In the genomic region with DNA sequence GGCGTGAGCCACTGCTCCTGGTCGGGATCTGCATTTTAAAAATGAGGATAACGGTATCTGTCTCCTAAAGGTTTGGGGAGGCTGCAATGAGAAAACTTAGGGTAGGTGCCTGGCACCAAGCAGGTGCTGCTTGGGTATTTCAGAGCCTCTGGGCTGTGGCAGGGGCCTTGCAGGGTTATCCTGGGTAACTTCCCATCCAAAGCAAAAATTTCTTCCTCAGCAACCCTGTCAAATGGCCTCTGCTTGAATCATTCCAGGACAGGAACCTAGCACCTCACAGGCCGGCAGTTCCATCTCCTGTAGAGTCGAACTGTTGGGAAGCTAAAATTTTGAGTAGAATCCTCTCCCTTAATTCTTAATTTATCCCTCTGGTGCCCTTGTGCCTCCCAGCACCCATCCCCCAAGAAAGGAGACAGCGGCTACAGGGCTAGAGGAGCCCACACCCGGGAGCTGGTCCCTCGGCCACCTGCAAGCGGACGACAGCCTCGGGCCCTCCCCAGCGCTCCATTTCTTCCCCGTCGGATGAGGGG, we compare ENCODE assay signal across 9 cellular contexts. TPM values are rescaled to one million over a fixed set of nuclear protein-coding genes. Genes with fewer than 3 reads are reported as not detected.
DNase-seq lines count a peak whose midpoint lies in the region; TF ChIP-seq lines count a peak whose summit lies in the region.
"Had no signal": no experiment of that assay in that cellular context is flagged by ENCODE, and none has a peak within 500 bp of the region (broad histone marks: within the 10 kb centered on the region; RNA-seq: fewer than 3 reads in every experiment).

No MANE protein-coding gene starts in this region.

- H3K4me1 ChIP-seq in BLaER1 (0 out of 2 replicates have a peak, but pooled peaks cover 12% of the 10 kb centered on the region), HUES48 (ENCODE audit: control insufficient read depth, insufficient read depth, low read length) (peaks cover 7% of the 10 kb centered on the region; the same call in 1 of the 2 replicates), duodenal mucosa (ENCODE audit: control insufficient read depth in 1 of 2, insufficient read depth in 2 of 2, low read length in 2 of 2) (peaks cover 5 to 14% of the 10 kb centered on the region in 2 donors), neuronal stem cell (ENCODE audit: control insufficient read depth in 2 of 2, insufficient read depth in 1 of 2, low read depth in 1 of 2, low read length in 2 of 2) (peaks cover 5 to 6% of the 10 kb centered on the region in 2 donors), SJCRH30 (no peaks in the 10 kb centered on the region)

- H3K79me1 ChIP-seq in neuronal stem cell (ENCODE audit: low read depth, low read length), result no peaks in the 10 kb centered on the region

- H3K9me3 ChIP-seq in BLaER1 (no peaks in the 10 kb centered on the region), HUES48 (ENCODE audit: control insufficient read depth, insufficient read depth, low read length) (no peaks in the 10 kb centered on the region), duodenal mucosa (ENCODE audit: control insufficient read depth in 1 of 2, low read length in 2 of 2) (no peaks in the 10 kb centered on the region), neuronal stem cell (replicated peaks in 1 of 2; ENCODE audit: control insufficient read depth in 2 of 2, insufficient read depth in 1 of 2, low read depth in 1 of 2, low read length in 2 of 2) (peaks cover 0 to 4% of the 10 kb centered on the region in 2 donors), SJCRH30 (replicated peaks) (no peaks in the 10 kb centered on the region)

- H3K27ac ChIP-seq in BLaER1 (no peak overlapping the region), HUES48 (ENCODE audit: low read depth, low read length) (no peak overlapping the region), duodenal mucosa (ENCODE audit: low read depth, low read length) (no peak overlapping the region), neuronal stem cell (replicated peaks; ENCODE audit: low read length) (no peak overlapping the region), SJCRH30 (no peak overlapping the region)

- peaks cover 15% of the 10 kb centered on the region for H3K27me3 Mint-ChIP-seq in endothelial cell (ENCODE audit: unreplicated experiment)

- POLR2A ChIA-PET in GM10248 (lab: Yijun Ruan, JAX), result no interaction called here

- H3K4ac ChIP-seq in neuronal stem cell (ENCODE audit: low read length), result no peak overlapping the region

- peak overlapping the region; percentile 43 for H2BK15ac ChIP-seq in neuronal stem cell (ENCODE audit: low read length)

- H3K14ac ChIP-seq in neuronal stem cell (ENCODE audit: low read length), result no peak overlapping the region

- peak overlapping the region; percentile 26 for H2BK12ac ChIP-seq in neuronal stem cell (ENCODE audit: low read length)

- no CpG with 5 or more reads among the region's 14 CpGs for WGBS in neuronal stem cell (ENCODE audit: extremely low coverage in 2 of 2, insufficient read length in 2 of 2, insufficient replicate concordance in 1 of 2), 2 donors

- H3K9me3 Mint-ChIP-seq in endothelial cell (ENCODE audit: unreplicated experiment), result no peaks in the 10 kb centered on the region

- H3K4me3 Mint-ChIP-seq in endothelial cell (ENCODE audit: unreplicated experiment), result no peak overlapping the region

- H3K23ac ChIP-seq in neuronal stem cell (ENCODE audit: low read depth, low read length, poor library complexity), result peak overlapping the region; percentile 12

- no peak overlapping the region for H2BK5ac ChIP-seq in neuronal stem cell (ENCODE audit: low read length)

- peaks cover 8% of the 10 kb centered on the region for H3K4me1 Mint-ChIP-seq in endothelial cell (ENCODE audit: unreplicated experiment)

- H2BK120ac ChIP-seq in neuronal stem cell (ENCODE audit: low read depth, low read length), result no peak overlapping the region

- H4K20me1 ChIP-seq in BLaER1, result no peaks in the 10 kb centered on the region

- TF ChIP-seq CTCF in endothelial cell (IDR thresholded peaks at IDR 0.05; ENCODE audit: unreplicated experiment) (no peak), GM10248 (IDR thresholded peaks at IDR 0.05; ENCODE audit: control extremely low read depth, extremely low read depth, low read depth, missing control alignments) (no peak)

- H3K9ac ChIP-seq in BLaER1 (no peak overlapping the region), HUES48 (ENCODE audit: low read depth, low read length) (0 out of 2 replicates have a peak overlapping the region, but pooled peaks have one; percentile 18), duodenal mucosa (ENCODE audit: low read depth in 1 of 2, low read length in 2 of 2) (no peak overlapping the region), neuronal stem cell (ENCODE audit: low read depth, low read length, poor library complexity) (no peak overlapping the region)

- H3K4me2 ChIP-seq in BLaER1 (peak overlapping the region; percentile 85), neuronal stem cell (ENCODE audit: insufficient read depth, low read length, poor library complexity, severe bottlenecking) (peak overlapping the region; percentile 95)

- peak overlapping the region; percentile 90 for H2AFZ ChIP-seq in neuronal stem cell (ENCODE audit: low read length)

- H3K18ac ChIP-seq in neuronal stem cell (ENCODE audit: low read length), result no peak overlapping the region

- H2AK5ac ChIP-seq in neuronal stem cell (ENCODE audit: low read depth, low read length), result peak overlapping the region; percentile 91

- H4K91ac ChIP-seq in neuronal stem cell (ENCODE audit: low read depth, low read length, poor library complexity), result no peak overlapping the region

- DNase-seq in neuronal stem cell (ENCODE audit: low spot score) (no peak), iPS-NIHi11 (ENCODE audit: low spot score) (no peak), endothelial cell (ENCODE audit: low spot score) (no peak), GM10248 (ENCODE audit: extremely low spot score) (no peak), SJCRH30 (no peak)
- DNase-seq: activated CD8-positive, alpha-beta memory T cell treated with anti-CD3 and anti-CD28 coated beads, Interleukin-2, amount 50 U/mL, for 4 hours had no signal

- no peak overlapping the region for H3K27ac Mint-ChIP-seq in endothelial cell (ENCODE audit: unreplicated experiment)

- H3K36me3 Mint-ChIP-seq in endothelial cell (ENCODE audit: low read depth, unreplicated experiment), result peaks cover 8% of the 10 kb centered on the region

- CTCF ChIA-PET in GM10248 (lab: Yijun Ruan, JAX), result no interaction called here

- H3K36me3 ChIP-seq in BLaER1 (no peaks in the 10 kb centered on the region), HUES48 (ENCODE audit: control insufficient read depth, insufficient read depth, low read length) (no peaks in the 10 kb centered on the region), duodenal mucosa (ENCODE audit: control insufficient read depth in 1 of 2, insufficient read depth in 2 of 2, low read length in 2 of 2) (no peaks in the 10 kb centered on the region), neuronal stem cell (replicated peaks in 1 of 2; ENCODE audit: control insufficient read depth in 2 of 2, insufficient read depth in 2 of 2, low read length in 2 of 2) (no peaks in the 10 kb centered on the region), SJCRH30 (no peaks in the 10 kb centered on the region)

- H4K8ac ChIP-seq in neuronal stem cell (ENCODE audit: low read depth, low read length), result no peak overlapping the region

- H3K27me3 ChIP-seq in BLaER1 (peaks cover 62% of the 10 kb centered on the region), HUES48 (ENCODE audit: control insufficient read depth, insufficient read depth, low read length) (peaks cover 64% of the 10 kb centered on the region), duodenal mucosa (ENCODE audit: control insufficient read depth in 1 of 2, insufficient read depth in 2 of 2, low read length in 2 of 2) (peaks cover 12% of the 10 kb centered on the region in 2 donors), neuronal stem cell (ENCODE audit: control insufficient read depth in 3 of 3, insufficient read depth in 3 of 3, low read depth in 1 of 3, low read length in 3 of 3) (peaks cover 6 to 85% (median 30%) of the 10 kb centered on the region in 3 experiments), SJCRH30 (peaks cover 36% of the 10 kb centered on the region)

- H3K4me3 ChIP-seq in BLaER1 (peak overlapping the region; percentile 68), HUES48 (ENCODE audit: low read depth, low read length) (peak overlapping the region; percentile 69), duodenal mucosa (ENCODE audit: low read depth in 1 of 2, low read length in 2 of 2) (peak overlapping the region; percentile 37 to 58), neuronal stem cell (ENCODE audit: low read length in 2 of 2) (peak overlapping the region in 1 of 2 donors; percentile 76), SJCRH30 (no peak overlapping the region)

RNA-seq across cellular contexts. Expression of gene CGREF1, which starts 0.9 kb away (rescaled TPM):
- polyA plus RNA-seq in neuronal stem cell (2013, experiment 1 of 2), result 4.3 TPM
- polyA plus RNA-seq in neuronal stem cell (2013, experiment 2 of 2), result 4.5 TPM
- not detected for total RNA-seq in endothelial cell (ENCODE audit: unreplicated experiment)
- 0.08 TPM in 1 of 2 replicates, not detected in the other for total RNA-seq in SJCRH30 (2014; rRNA removed; shearing (Covaris generic))

RNA-seq across cellular contexts. Expression of gene ABHD1, which starts 5.6 kb away (rescaled TPM):
- polyA plus RNA-seq in neuronal stem cell (2013, experiment 1 of 2), result 0.36 TPM
- polyA plus RNA-seq in neuronal stem cell (2013, experiment 2 of 2), result 0.24 TPM
- 0.31 TPM for total RNA-seq in endothelial cell (ENCODE audit: unreplicated experiment)
- not detected in 2 replicates for total RNA-seq in SJCRH30 (2014; rRNA removed; shearing (Covaris generic))

RNA-seq across cellular contexts. Expression of gene PREB, which starts 16.4 kb away (rescaled TPM):
- polyA plus RNA-seq in neuronal stem cell (2013, experiment 1 of 2), result 31.0 TPM
- 31.5 TPM for polyA plus RNA-seq in neuronal stem cell (2013, experiment 2 of 2)
- total RNA-seq in endothelial cell (ENCODE audit: unreplicated experiment), result 42.9 TPM
- total RNA-seq in SJCRH30 (2014; rRNA removed; shearing (Covaris generic)), result 62.3 and 64.8 TPM in 2 replicates

RNA-seq across cellular contexts. Expression of gene PRR30, which starts 21.1 kb away (rescaled TPM):
- polyA plus RNA-seq in neuronal stem cell (2013, experiment 1 of 2), result not detected
- polyA plus RNA-seq in neuronal stem cell (2013, experiment 2 of 2), result not detected
- total RNA-seq in endothelial cell (ENCODE audit: unreplicated experiment), result not detected
- not detected in 2 replicates for total RNA-seq in SJCRH30 (2014; rRNA removed; shearing (Covaris generic))

RNA-seq across cellular contexts. Expression of gene TCF23, which starts 30.7 kb away (rescaled TPM):
- polyA plus RNA-seq in neuronal stem cell (2013, experiment 1 of 2), result 0.01 TPM
- polyA plus RNA-seq in neuronal stem cell (2013, experiment 2 of 2), result not detected
- not detected for total RNA-seq in endothelial cell (ENCODE audit: unreplicated experiment)
- not detected in 2 replicates for total RNA-seq in SJCRH30 (2014; rRNA removed; shearing (Covaris generic))
